29 cellular contexts compared by ENCODE assay signal in genomic region chr1:18644013-18644399, GRCh38. TPM values are rescaled to one million over a fixed set of nuclear protein-coding genes. Genes with fewer than 3 reads are reported as not detected.
DNase-seq lines count a peak whose midpoint lies in the region; ATAC-seq and TF ChIP-seq lines count a peak whose summit lies in the region.
"Had no signal": no experiment of that assay in that cellular context is flagged by ENCODE, and none has a peak within 500 bp of the region (broad histone marks: within the 10 kb centered on the region; RNA-seq: fewer than 3 reads in every experiment).

No MANE protein-coding gene starts in this region.

- DNase-seq in HCT116 (ENCODE audit: low read depth, low spot score) (no peak), hepatocyte (ENCODE audit: low spot score) (no peak), neural crest cell (ENCODE audit: low read depth, low spot score) (no peak), T1000 (lab: John Stamatoyannopoulos, UW) (no peak), CD14-positive monocyte (ENCODE audit: low spot score) (no peak), Caco-2 (no peak)
- no peak for DNase-seq in activated CD4-positive, alpha-beta T cell treated with anti-CD3 and anti-CD28 coated beads for 48 hours
- DNase-seq: activated gamma-delta T cell treated with Interleukin-2 at 50 U/mL for 16 hours; amygdala; CD8-positive, alpha-beta T cell; DMS153; GM23248; NCI-H1436 treated with DMSO at 0.1 percent for 48 hours; pancreas; Peyer's patch; SJCRH30; stimulated activated CD4-positive, alpha-beta T cell treated with anti-CD3 and anti-CD28 coated beads, Interleukin-4, amount 100 ng/mL, for 24 hours had no signal

- H3K4me3 ChIP-seq in BLaER1: no peak overlapping the region
- peak overlapping the region; percentile 29 to 49 for H3K4me3 ChIP-seq in HCT116 (replicated peaks in 1 of 2; ENCODE audit: low read depth in 1 of 2, low read length in 2 of 2)
- no peak overlapping the region for H3K4me3 ChIP-seq in hepatocyte
- no peak overlapping the region for H3K4me3 ChIP-seq in Caco-2 (ENCODE audit: low read depth, low read length)
- H3K4me3 ChIP-seq: coronary artery, GM23248, pancreas, Peyer's patch, right atrium auricular region, SJCRH30, vagina had no signal

- no peaks in the 10 kb centered on the region for H3K9me3 Mint-ChIP-seq in neural crest cell
- H3K9me3 Mint-ChIP-seq in CD14-positive monocyte: peaks cover 0 to 32% (median 6%) of the 10 kb centered on the region in 7 donors
- H3K9me3 Mint-ChIP-seq in Caco-2 (ENCODE audit: unreplicated experiment): no peaks in the 10 kb centered on the region
- H3K9me3 Mint-ChIP-seq: activated T-cell treated with anti-CD3 and anti-CD28 coated beads, Interleukin-2, amount 50 U/mL, for 24 hours; CD8-positive, alpha-beta T cell had no signal

- H3K9me2 ChIP-seq in HCT116 (ENCODE audit: insufficient read depth): no peaks in the 10 kb centered on the region
- no peaks in the 10 kb centered on the region for H3K9me2 ChIP-seq in hepatocyte (replicated peaks; ENCODE audit: insufficient read depth)

- peaks cover 10% of the 10 kb centered on the region; the same call in 1 of the 2 replicates for H3K4me1 ChIP-seq in BLaER1
- H3K4me1 ChIP-seq in HCT116 (ENCODE audit: control insufficient read depth in 1 of 2, insufficient read depth in 2 of 2, low read length in 2 of 2): peaks cover 3 to 12% of the 10 kb centered on the region in 2 experiments; a peak in 3 of 4 replicates
- H3K4me1 ChIP-seq in hepatocyte (ENCODE audit: insufficient read depth): peaks cover 12% of the 10 kb centered on the region
- peaks cover 21% of the 10 kb centered on the region for H3K4me1 ChIP-seq in Caco-2
- H3K4me1 ChIP-seq: SJCRH30 had no signal

- no peaks in the 10 kb centered on the region for H3K36me3 Mint-ChIP-seq in neural crest cell (ENCODE audit: low read depth)
- H3K36me3 Mint-ChIP-seq in CD14-positive monocyte: peaks cover 0 to 7% of the 10 kb centered on the region in 2 donors
- H3K36me3 Mint-ChIP-seq in Caco-2 (ENCODE audit: insufficient read depth, unreplicated experiment): peaks cover 7% of the 10 kb centered on the region
- H3K36me3 Mint-ChIP-seq: CD8-positive, alpha-beta T cell had no signal

- H3K27ac ChIP-seq in BLaER1: no peak overlapping the region
- no peak overlapping the region for H3K27ac ChIP-seq in HCT116 (ENCODE audit: low read depth, low read length)
- H3K27ac ChIP-seq in hepatocyte: no peak overlapping the region
- H3K27ac ChIP-seq: cardiac muscle cell, coronary artery, GM23248, KMS-11, pancreas, Peyer's patch, right atrium auricular region, SJCRH30, vagina had no signal

- RAD21 ChIA-PET in HCT116 (lab: Charles Lee; ENCODE audit: low non-redundant PET in 1 of 2, low total read pairs in 2 of 2, uncharacterized antibody in 2 of 2, unreplicated experiment in 2 of 2): no interaction called here

- H3K79me2 ChIP-seq in HCT116 (ENCODE audit: insufficient read depth, low read length) (no peaks in the 10 kb centered on the region), hepatocyte (no peaks in the 10 kb centered on the region)

- ATAC-seq in HCT116: no peak; the same call in 1 of the 2 replicates
- ATAC-seq: CD8-positive, alpha-beta T cell; pancreas had no signal

- no peak for TF ChIP-seq CTCF in HCT116 (IDR thresholded peaks at IDR 0.05 in 2 of 3, conservative IDR thresholded peaks at IDR 0.05 in 1 of 3; ENCODE audit: borderline replicate concordance in 1 of 3, insufficient read depth in 1 of 3, low read depth in 2 of 3, low read length in 2 of 3)
- no peak for TF ChIP-seq CTCF in hepatocyte (IDR thresholded peaks at IDR 0.05; ENCODE audit: poor library complexity)
- TF ChIP-seq CTCF in neural crest cell (conservative IDR thresholded peaks at IDR 0.05): no peak
- no peak for TF ChIP-seq CTCF in CD14-positive monocyte (IDR thresholded peaks at IDR 0.05)
- TF ChIP-seq CTCF in Caco-2 (IDR thresholded peaks at IDR 0.05; ENCODE audit: insufficient read depth in 1 of 2, low read depth in 1 of 2, low read length in 1 of 2, severe bottlenecking in 1 of 2, unreplicated experiment in 1 of 2): no peak

- H4K20me1 ChIP-seq in BLaER1 (peaks cover 90% of the 10 kb centered on the region), HCT116 (ENCODE audit: insufficient read depth) (no peaks in the 10 kb centered on the region), hepatocyte (ENCODE audit: insufficient read depth, poor library complexity, severe bottlenecking) (no peaks in the 10 kb centered on the region)

- peaks cover 72% of the 10 kb centered on the region for H3K4me1 Mint-ChIP-seq in neural crest cell
- H3K4me1 Mint-ChIP-seq in CD14-positive monocyte: no peaks in the 10 kb centered on the region
- peaks cover 33% of the 10 kb centered on the region for H3K4me1 Mint-ChIP-seq in Caco-2 (ENCODE audit: low read depth, unreplicated experiment)

- intact Hi-C loops in HCT116 (cut with micrococcal nuclease): no loop called here
- intact Hi-C loops in CD14-positive monocyte (cut with micrococcal nuclease): no loop called here
- intact Hi-C loops in Caco-2 (cut with micrococcal nuclease; ENCODE audit: unreplicated experiment): no loop called here

- peak overlapping the region; percentile 33; the same call in 1 of the 2 replicates for H3K4me2 ChIP-seq in BLaER1
- peak overlapping the region; percentile 89 for H3K4me2 ChIP-seq in HCT116 (ENCODE audit: low read length)
- H3K4me2 ChIP-seq in hepatocyte: peak overlapping the region; percentile 61
- H3K4me2 ChIP-seq: KMS-11 had no signal

- CTCF ChIA-PET in HCT116 (lab: Charles Lee): no interaction called here
- CTCF ChIA-PET in Caco-2 (lab: Charles Lee): no interaction called here

- WGBS in hepatocyte (ENCODE audit: low lambda C conversion rate, missing lambda C conversion rate): 5% methylated on average over 12 of the region's 22 CpGs

- BruUV-seq in HCT116 (replicated peaks; lab: Mats Ljungman, UMichigan) (no TSS peak), Caco-2 (replicated peaks; lab: Mats Ljungman, UMichigan) (no TSS peak)

- H3K4me3 Mint-ChIP-seq in neural crest cell (peak overlapping the region; percentile 70), CD14-positive monocyte (peak overlapping the region in 1 of 2 donors; percentile 81), Caco-2 (ENCODE audit: unreplicated experiment) (no peak overlapping the region)

- H3K27ac Mint-ChIP-seq in neural crest cell (ENCODE audit: unreplicated experiment) (no peak overlapping the region), CD14-positive monocyte (no peak overlapping the region), Caco-2 (ENCODE audit: unreplicated experiment) (no peak overlapping the region)
- H3K27ac Mint-ChIP-seq: CD8-positive, alpha-beta T cell had no signal

- POLR2A ChIA-PET in HCT116 (lab: Charles Lee): no interaction called here
- POLR2A ChIA-PET in Caco-2 (lab: Charles Lee): interaction anchor here (0.5 kb wide), 1 partner anchor 110 kb away, joined by 7 read pairs; no protein-coding TSS in a partner anchor

- H3K9ac ChIP-seq in BLaER1 (no peak overlapping the region), HCT116 (ENCODE audit: low read length) (no peak overlapping the region)
- H3K9ac ChIP-seq: GM23248, KMS-11 had no signal

- H3K36me3 ChIP-seq in BLaER1 (no peaks in the 10 kb centered on the region), HCT116 (ENCODE audit: control insufficient read depth in 1 of 2, insufficient read depth in 2 of 2, low read length in 2 of 2) (no peaks in the 10 kb centered on the region), hepatocyte (replicated peaks; ENCODE audit: insufficient read depth, low read depth) (no peaks in the 10 kb centered on the region), Caco-2 (ENCODE audit: control insufficient read depth, insufficient read depth, low read length) (no peaks in the 10 kb centered on the region)
- H3K36me3 ChIP-seq: cardiac muscle cell, pancreas, Peyer's patch, right atrium auricular region, SJCRH30, vagina had no signal

- H2AFZ ChIP-seq in HCT116 (ENCODE audit: low read depth, low read length, poor library complexity, severe bottlenecking) (peak overlapping the region; percentile 88), hepatocyte (peak overlapping the region; percentile 19)
- H2AFZ ChIP-seq: GM23248 had no signal

- TF ChIP-seq RAD21 in HCT116 (IDR thresholded peaks at IDR 0.05; ENCODE audit: low read depth): no peak

- no peak for TF ChIP-seq POLR2A in HCT116 (IDR thresholded peaks at IDR 0.05; ENCODE audit: borderline replicate concordance, extremely low read depth, insufficient read depth, insufficient read length)

- H3K9me3 ChIP-seq in BLaER1: no peaks in the 10 kb centered on the region
- H3K9me3 ChIP-seq in HCT116 (ENCODE audit: control insufficient read depth in 1 of 2, insufficient read depth in 1 of 2, low read depth in 1 of 2, low read length in 2 of 2): no peaks in the 10 kb centered on the region
- H3K9me3 ChIP-seq in hepatocyte (ENCODE audit: low read depth): no peaks in the 10 kb centered on the region
- H3K9me3 ChIP-seq in Caco-2: no peaks in the 10 kb centered on the region
- H3K9me3 ChIP-seq: pancreas, Peyer's patch, right atrium auricular region, SJCRH30, vagina had no signal

- H3K27me3 Mint-ChIP-seq in neural crest cell (ENCODE audit: low read depth) (peaks cover 98% of the 10 kb centered on the region), CD14-positive monocyte (ENCODE audit: low read depth in 3 of 3) (peaks cover 92 to 98% (median 95%) of the 10 kb centered on the region in 3 donors), Caco-2 (ENCODE audit: insufficient read depth, unreplicated experiment) (peaks cover 56% of the 10 kb centered on the region)

- H3K27me3 ChIP-seq in BLaER1 (peaks cover 99% of the 10 kb centered on the region), HCT116 (ENCODE audit: insufficient read depth, low read length) (peaks cover 18% of the 10 kb centered on the region; the same call in 1 of the 2 replicates), hepatocyte (peaks cover 98% of the 10 kb centered on the region), Caco-2 (replicated peaks; ENCODE audit: control insufficient read depth, insufficient read depth, low read length) (peaks cover 4% of the 10 kb centered on the region)

TF ChIP-seq in HCT116, 20 proteins besides CTCF, POLR2A, EP300 and RAD21 (continues in another document):
- TF ChIP-seq POLR2AphosphoS5 (IDR thresholded peaks at IDR 0.05; ENCODE audit: low read depth, low read length) (no peak), CEBPB (IDR thresholded peaks at IDR 0.05; ENCODE audit: low read depth) (no peak)

RNA-seq across cellular contexts. Expression of gene PAX7, which starts 13.4 kb away (rescaled TPM):
- total RNA-seq in HCT116 (2021; ENCODE audit: unreplicated experiment): not detected
- polyA plus RNA-seq in HCT116 (2012): not detected in 2 replicates
- total RNA-seq in hepatocyte: not detected in 2 replicates
- not detected in 2 replicates for polyA plus RNA-seq in hepatocyte
- total RNA-seq in neural crest cell: 10.2 and 10.9 TPM in 2 replicates
- polyA plus RNA-seq in CD14-positive monocyte: not detected
- 0.18 TPM in 1 of 2 replicates, not detected in the other for total RNA-seq in Caco-2 (2022)
- total RNA-seq: activated CD8-positive, alpha-beta memory T cell treated with anti-CD3 and anti-CD28 coated beads for 36 hours; cardiac muscle cell; CD8-positive, alpha-beta T cell; glomerular endothelial cell; GM23248; HT-29; pancreas; Peyer's patch; right atrium auricular region; T-helper 1 cell treated with Interleukin-12 subunit alpha and Interleukin-12 subunit beta and Interleukin-4 antibody, amounts not matched to agents 30 ng/mL and 1 ng/mL, for 36 hours; temporal lobe; vagina had no signal
- polyA plus RNA-seq: cardiac muscle cell, GM23248, pancreas had no signal

Comparison
In these comparisons a context has a peak if more than half of its experiments do, and no peak if none do; other contexts are left out.
1. H3K4me2 ChIP-seq: peak in every context shown above with its lines; median percentile 89 in HCT116; 61 in hepatocyte; 33 in BLaER1.
2. H3K4me3 ChIP-seq: peak in HCT116 (2 of 2); none in BLaER1 (single experiment), hepatocyte (single experiment) and Caco-2 (single experiment).